ENCODE assay signal across 1 cellular context in genomic region chr12:121293603-121294002, GRCh38.
A peak's percentile ranks its signal among the peaks of the same experiment; 100 is the strongest.
TF ChIP-seq lines count a peak whose summit lies in the region.

No MANE protein-coding gene starts in this region.

TF ChIP-seq in HEK293, 187 proteins besides CTCF, POLR2A, EP300 and RAD21:
- TF ChIP-seq, protein P1, sequence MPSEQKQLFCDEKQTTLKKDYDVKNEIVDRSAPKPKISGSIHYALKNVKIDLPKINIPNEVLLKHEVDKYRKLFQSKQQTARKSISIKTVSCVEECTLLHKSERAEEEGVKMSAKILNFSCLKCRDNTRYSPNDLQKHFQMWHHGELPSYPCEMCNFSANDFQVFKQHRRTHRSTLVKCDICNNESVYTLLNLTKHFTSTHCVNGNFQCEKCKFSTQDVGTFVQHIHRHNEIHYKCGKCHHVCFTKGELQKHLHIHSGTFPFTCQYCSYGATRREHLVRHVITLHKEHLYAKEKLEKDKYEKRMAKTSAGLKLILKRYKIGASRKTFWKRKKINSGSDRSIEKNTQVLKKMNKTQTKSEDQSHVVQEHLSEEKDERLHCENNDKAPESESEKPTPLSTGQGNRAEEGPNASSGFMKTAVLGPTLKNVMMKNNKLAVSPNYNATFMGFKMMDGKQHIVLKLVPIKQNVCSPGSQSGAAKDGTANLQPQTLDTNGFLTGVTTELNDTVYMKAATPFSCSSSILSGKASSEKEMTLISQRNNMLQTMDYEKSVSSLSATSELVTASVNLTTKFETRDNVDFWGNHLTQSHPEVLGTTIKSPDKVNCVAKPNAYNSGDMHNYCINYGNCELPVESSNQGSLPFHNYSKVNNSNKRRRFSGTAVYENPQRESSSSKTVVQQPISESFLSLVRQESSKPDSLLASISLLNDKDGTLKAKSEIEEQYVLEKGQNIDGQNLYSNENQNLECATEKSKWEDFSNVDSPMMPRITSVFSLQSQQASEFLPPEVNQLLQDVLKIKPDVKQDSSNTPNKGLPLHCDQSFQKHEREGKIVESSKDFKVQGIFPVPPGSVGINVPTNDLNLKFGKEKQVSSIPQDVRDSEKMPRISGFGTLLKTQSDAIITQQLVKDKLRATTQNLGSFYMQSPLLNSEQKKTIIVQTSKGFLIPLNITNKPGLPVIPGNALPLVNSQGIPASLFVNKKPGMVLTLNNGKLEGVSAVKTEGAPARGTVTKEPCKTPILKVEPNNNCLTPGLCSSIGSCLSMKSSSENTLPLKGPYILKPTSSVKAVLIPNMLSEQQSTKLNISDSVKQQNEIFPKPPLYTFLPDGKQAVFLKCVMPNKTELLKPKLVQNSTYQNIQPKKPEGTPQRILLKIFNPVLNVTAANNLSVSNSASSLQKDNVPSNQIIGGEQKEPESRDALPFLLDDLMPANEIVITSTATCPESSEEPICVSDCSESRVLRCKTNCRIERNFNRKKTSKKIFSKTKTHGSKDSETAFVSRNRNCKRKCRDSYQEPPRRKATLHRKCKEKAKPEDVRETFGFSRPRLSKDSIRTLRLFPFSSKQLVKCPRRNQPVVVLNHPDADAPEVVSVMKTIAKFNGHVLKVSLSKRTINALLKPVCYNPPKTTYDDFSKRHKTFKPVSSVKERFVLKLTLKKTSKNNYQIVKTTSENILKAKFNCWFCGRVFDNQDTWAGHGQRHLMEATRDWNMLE (tag by site-specific recombination; conservative IDR thresholded peaks at IDR 0.05; ENCODE audit: low read depth): no peak
- peak; percentile 95; the same call in 1 of the 2 replicates for TF ChIP-seq GLI4 (tag by site-specific recombination; IDR thresholded peaks at IDR 0.05)
